ENCODE assay signal across 23 cellular contexts in genomic region chr9:112571624-112572341, GRCh38.
DNase-seq lines count a peak whose midpoint lies in the region; ATAC-seq, FAIRE-seq and TF ChIP-seq lines count a peak whose summit lies in the region.
"Had no signal": no experiment of that assay in that cellular context is flagged by ENCODE, and none has a peak within 500 bp of the region (broad histone marks: within the 10 kb centered on the region; RNA-seq: fewer than 3 reads in every experiment).

No MANE protein-coding gene starts in this region.

- H3K9me3 ChIP-seq in kidney (ENCODE audit: control insufficient read depth in 1 of 2, low read length in 2 of 2) (no peaks in the 10 kb centered on the region), testis (no peaks in the 10 kb centered on the region), aorta (ENCODE audit: control insufficient read depth, low read length) (no peaks in the 10 kb centered on the region)

- peaks cover 9 to 24% of the 10 kb centered on the region in 2 donors for H3K4me1 ChIP-seq in kidney (ENCODE audit: control insufficient read depth in 1 of 2, insufficient read depth in 1 of 2, low read depth in 1 of 2, low read length in 2 of 2)
- H3K4me1 ChIP-seq in testis, result peaks cover 28% of the 10 kb centered on the region
- peaks cover 0 to 3% of the 10 kb centered on the region in 2 donors for H3K4me1 ChIP-seq in aorta (ENCODE audit: control insufficient read depth in 1 of 2, insufficient read depth in 2 of 2, low read length in 2 of 2)

- intact Hi-C loops in kidney (cut with DNase I), result no loop called here
- intact Hi-C loops in testis (cut with DNase I; ENCODE audit: low total_unique reads), result no loop called here
- intact Hi-C loops in aorta (cut with DNase I), result no loop called here

- H3K9ac ChIP-seq in kidney (ENCODE audit: low read length in 2 of 2), result no peak overlapping the region
- H3K9ac ChIP-seq: GM23248 had no signal

- peak overlapping the region in 1 of 2 donors; percentile 25 for H3K27ac ChIP-seq in kidney (ENCODE audit: low read depth in 2 of 2, low read length in 2 of 2)
- peak overlapping the region; percentile 59 to 62 for H3K27ac ChIP-seq in testis
- no peak overlapping the region for H3K27ac ChIP-seq in aorta (ENCODE audit: low read depth in 1 of 2, low read length in 2 of 2)
- H3K27ac ChIP-seq: GM23248, HL-60, PC-9 had no signal

- H3K36me3 ChIP-seq in kidney (ENCODE audit: control insufficient read depth in 1 of 2, insufficient read depth in 2 of 2, low read length in 2 of 2) (peaks cover 8 to 11% of the 10 kb centered on the region in 2 donors), testis (ENCODE audit: low read depth, missing control alignments) (no peaks in the 10 kb centered on the region), aorta (ENCODE audit: control insufficient read depth in 1 of 2, insufficient read depth in 2 of 2, low read length in 1 of 2) (no peaks in the 10 kb centered on the region)

- H3K4me3 ChIP-seq in kidney (ENCODE audit: low read length in 2 of 2) (no peak overlapping the region), testis (no peak overlapping the region), aorta (ENCODE audit: low read length in 2 of 2) (no peak overlapping the region)
- H3K4me3 ChIP-seq: GM23248, PC-9 had no signal

- no peak for TF ChIP-seq CTCF in kidney (IDR thresholded peaks at IDR 0.05; ENCODE audit: borderline replicate concordance, extremely low read depth, insufficient read depth)
- no peak for TF ChIP-seq CTCF in testis (IDR thresholded peaks at IDR 0.05)
- no peak for TF ChIP-seq CTCF in GM20000 (IDR thresholded peaks at IDR 0.05; ENCODE audit: extremely low read depth, missing control alignments)

- 65 to 68% methylated on average over 7 of the region's 7 CpGs for WGBS in testis, 2 donors
- 89 to 93% methylated on average over 7 of the region's 7 CpGs for WGBS in aorta, 2 donors

- peak; percentile 87 for FAIRE-seq in kidney (lab: Jason Lieb, UNC)
- FAIRE-seq: G401.6, GM18507, GM19239 had no signal

- ATAC-seq in aorta (ENCODE audit: low FRiP score), result no peak
- ATAC-seq in GM18867 (IDR thresholded peaks at IDR 0.05; ENCODE audit: unreplicated experiment), result no peak
- ATAC-seq: CD8-positive, alpha-beta T cell had no signal

- no peak for TF ChIP-seq POLR2A in testis (IDR thresholded peaks at IDR 0.05)

- DNase-seq in NCI-H2171 treated with DMSO at 0.1 percent for 48 hours (lab: John Stamatoyannopoulos, UW), result peak; percentile 12
- DNase-seq in NCI-H2171 (lab: John Stamatoyannopoulos, UW), result no peak
- DNase-seq in amniotic epithelial cell (ENCODE audit: low read depth), result peak; percentile 31
- DNase-seq in kidney, result no peak
- no peak for DNase-seq in testis
- no peak for DNase-seq in aorta
- no peak for DNase-seq in GM20000 (ENCODE audit: low spot score)
- DNase-seq: CD8-positive, alpha-beta T cell; GM23248; H9; KG1; NCI-H1105 treated with DMSO at 0.1 percent for 48 hours; NCI-H1694; NCI-H2081; NCI-H446 treated with DMSO at 0.1 percent for 48 hours; NCI-H526 treated with DMSO at 0.1 percent for 48 hours; PC-9; SHP77 had no signal

- H3K27me3 ChIP-seq in testis, result no peaks in the 10 kb centered on the region
- no peaks in the 10 kb centered on the region for H3K27me3 ChIP-seq in aorta (ENCODE audit: control insufficient read depth in 1 of 2, insufficient read depth in 2 of 2, low read length in 1 of 2)

Comparison
In these comparisons a context has a peak if more than half of its experiments do, and no peak if none do; other contexts are left out.
1. DNase-seq: peak in NCI-H2171 treated with DMSO at 0.1 percent for 48 hours (single experiment) and amniotic epithelial cell (single experiment); none in NCI-H2171 (single experiment), kidney (single experiment), testis (single experiment), aorta (0 of 2) and GM20000 (single experiment).
2. H3K27ac ChIP-seq: peak in testis (2 of 2); none in aorta (0 of 2).